ENCODE assay signal across 8 cellular contexts in genomic region chr17:30235386-30236296, GRCh38. TPM values are rescaled to one million over a fixed set of nuclear protein-coding genes. Genes with fewer than 3 reads are reported as not detected.
DNase-seq lines count a peak whose midpoint lies in the region; ATAC-seq and TF ChIP-seq lines count a peak whose summit lies in the region.

Gene SLC6A4, minus strand, starts transcription at chr17:30235697. Its CDS starts 13,739 bp downstream, at chr17:30221958.

- H3K4me1 ChIP-seq in gastrocnemius medialis, result peaks cover 14% of the 10 kb centered on the region in 2 donors

- no peak within 1 kb of the TSS for H3K27ac Mint-ChIP-seq in activated B cell treated with CpG ODN at 0.5 μM for 24 hours

- peaks cover 21% of the 10 kb centered on the region for H3K4me1 Mint-ChIP-seq in activated B cell treated with CpG ODN at 0.5 μM for 24 hours

- no peak within 1 kb of the TSS for H3K27ac ChIP-seq in gastrocnemius medialis

- no peaks in the 10 kb centered on the region for H3K36me3 Mint-ChIP-seq in activated B cell treated with CpG ODN at 0.5 μM for 24 hours (ENCODE audit: low read depth)

- CTCF ChIA-PET in activated B cell treated with CpG ODN at 0.5 μM for 24 hours (lab: Charles Lee), result interaction anchor here (0.9 to 1.0 kb wide), 2 partner anchors 109 to 131 kb away, joined by 3 to 4 read pairs; no protein-coding TSS in a partner anchor

- POLR2A ChIA-PET in activated B cell treated with CpG ODN at 0.5 μM for 24 hours (lab: Charles Lee), result no interaction called here

- ATAC-seq in activated B cell treated with CpG ODN at 0.5 μM for 24 hours (ENCODE audit: low read depth) (no peak), left ventricle myocardium superior (peak; percentile 22), gastrocnemius medialis (no peak)

- TF ChIP-seq CTCF in activated B cell treated with CpG ODN at 0.5 μM for 24 hours (IDR thresholded peaks at IDR 0.05), result no peak
- no peak for TF ChIP-seq CTCF in gastrocnemius medialis (IDR thresholded peaks at IDR 0.05 in 4 of 5, conservative IDR thresholded peaks at IDR 0.05 in 1 of 5)

- intact Hi-C loops in activated B cell treated with CpG ODN at 0.5 μM for 24 hours (cut with micrococcal nuclease) (loop anchor here (10.0 kb wide), 1 partner anchor 131 kb away; no protein-coding TSS in a partner anchor), left ventricle myocardium superior (cut with micrococcal nuclease) (no loop called here), gastrocnemius medialis (cut with DNase I; ENCODE audit: low total_unique reads) (loop anchor here (10.0 kb wide), 1 partner anchor 131 kb away; no protein-coding TSS in a partner anchor)

- H3K36me3 ChIP-seq in gastrocnemius medialis, result no peaks in the 10 kb centered on the region

- H3K27me3 Mint-ChIP-seq in activated B cell treated with CpG ODN at 0.5 μM for 24 hours, result peaks cover 59% of the 10 kb centered on the region

- peak; percentile 14 for DNase-seq in NCI-H2171 (lab: John Stamatoyannopoulos, UW)
- DNase-seq in NCI-H2171 treated with DMSO at 0.1 percent for 48 hours (lab: John Stamatoyannopoulos, UW), result no peak
- DNase-seq in activated B cell treated with CpG ODN at 0.5 μM for 24 hours, result no peak
- DNase-seq in left ventricle myocardium superior, result no peak
- DNase-seq in gastrocnemius medialis, result no peak
- no peak for DNase-seq in CD1c-positive myeloid dendritic cell (ENCODE audit: extremely low spot score)
- DNase-seq in stimulated activated CD4-positive, alpha-beta T cell treated with anti-CD3 and anti-CD28 coated beads, Interleukin-1b, Interleukin-23, amount 100 ng/mL, for 48 hours, result no peak
- DNase-seq in Ammon's horn (ENCODE audit: low spot score), result no peak

- in situ Hi-C loops in gastrocnemius medialis (cut with MboI; ENCODE audit: low sequenced_read_pairs in 4 of 4), result no loop called here

- H3K9me3 Mint-ChIP-seq in activated B cell treated with CpG ODN at 0.5 μM for 24 hours, result no peaks in the 10 kb centered on the region

- H3K9me3 ChIP-seq in gastrocnemius medialis, result no peaks in the 10 kb centered on the region

- no peak for TF ChIP-seq POLR2A in gastrocnemius medialis (IDR thresholded peaks at IDR 0.05)

- peak within 1 kb of the TSS; percentile 39 to 52 (median 43) for H3K4me3 ChIP-seq in gastrocnemius medialis

- H3K4me3 Mint-ChIP-seq in activated B cell treated with CpG ODN at 0.5 μM for 24 hours, result peak within 1 kb of the TSS; percentile 69

- peaks cover 43 to 58% (median 48%) of the 10 kb centered on the region in 3 donors for H3K27me3 ChIP-seq in gastrocnemius medialis

RNA-seq across cellular contexts. Expression of gene SLC6A4, which starts in this region (rescaled TPM):
- total RNA-seq in activated B cell treated with CpG ODN at 0.5 μM for 24 hours (not detected in 2 replicates), left ventricle myocardium superior (not detected), gastrocnemius medialis (under 1 TPM in 2 of 4 donors, not detected in 2; 0.35 to 0.46 TPM)

Comparison
In these comparisons a context has a peak if more than half of its experiments do, and no peak if none do; other contexts are left out.
1. Peak in ATAC-seq in left ventricle myocardium superior; RNA of the gene not detected or under 1 TPM.